In the genomic region with DNA sequence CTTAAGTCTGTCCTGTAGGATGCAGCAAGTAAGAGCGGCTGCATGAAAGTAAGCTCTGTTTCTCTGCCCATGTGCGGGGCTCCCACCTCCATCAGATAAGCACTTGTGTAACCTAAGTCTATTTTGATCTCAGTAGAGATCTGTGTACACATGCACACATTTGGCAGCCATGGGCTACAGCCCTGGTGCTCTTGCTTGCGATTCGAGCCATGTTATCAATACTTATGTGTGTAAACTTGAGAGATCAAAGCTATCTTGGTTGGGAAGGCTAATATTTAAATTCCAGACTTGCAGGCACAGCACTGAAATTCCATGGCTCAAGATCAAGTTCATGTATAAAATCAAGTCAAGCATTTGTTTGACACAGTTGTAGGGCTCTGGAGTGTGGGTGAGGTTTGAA, we compare ENCODE assay signal across 1 cellular context.
TF ChIP-seq lines count a peak whose summit lies in the region.

No MANE protein-coding gene starts in this region.

TF ChIP-seq in HepG2, 621 proteins besides CTCF, POLR2A, EP300 and RAD21 (continued from another document and continues in another):
- TF ChIP-seq, protein P1, sequence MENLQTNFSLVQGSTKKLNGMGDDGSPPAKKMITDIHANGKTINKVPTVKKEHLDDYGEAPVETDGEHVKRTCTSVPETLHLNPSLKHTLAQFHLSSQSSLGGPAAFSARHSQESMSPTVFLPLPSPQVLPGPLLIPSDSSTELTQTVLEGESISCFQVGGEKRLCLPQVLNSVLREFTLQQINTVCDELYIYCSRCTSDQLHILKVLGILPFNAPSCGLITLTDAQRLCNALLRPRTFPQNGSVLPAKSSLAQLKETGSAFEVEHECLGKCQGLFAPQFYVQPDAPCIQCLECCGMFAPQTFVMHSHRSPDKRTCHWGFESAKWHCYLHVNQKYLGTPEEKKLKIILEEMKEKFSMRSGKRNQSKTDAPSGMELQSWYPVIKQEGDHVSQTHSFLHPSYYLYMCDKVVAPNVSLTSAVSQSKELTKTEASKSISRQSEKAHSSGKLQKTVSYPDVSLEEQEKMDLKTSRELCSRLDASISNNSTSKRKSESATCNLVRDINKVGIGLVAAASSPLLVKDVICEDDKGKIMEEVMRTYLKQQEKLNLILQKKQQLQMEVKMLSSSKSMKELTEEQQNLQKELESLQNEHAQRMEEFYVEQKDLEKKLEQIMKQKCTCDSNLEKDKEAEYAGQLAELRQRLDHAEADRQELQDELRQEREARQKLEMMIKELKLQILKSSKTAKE (CRISPR knock-in tag; IDR thresholded peaks at IDR 0.05; ENCODE audit: borderline replicate concordance) = peak; percentile 99
- TF ChIP-seq, protein P2, sequence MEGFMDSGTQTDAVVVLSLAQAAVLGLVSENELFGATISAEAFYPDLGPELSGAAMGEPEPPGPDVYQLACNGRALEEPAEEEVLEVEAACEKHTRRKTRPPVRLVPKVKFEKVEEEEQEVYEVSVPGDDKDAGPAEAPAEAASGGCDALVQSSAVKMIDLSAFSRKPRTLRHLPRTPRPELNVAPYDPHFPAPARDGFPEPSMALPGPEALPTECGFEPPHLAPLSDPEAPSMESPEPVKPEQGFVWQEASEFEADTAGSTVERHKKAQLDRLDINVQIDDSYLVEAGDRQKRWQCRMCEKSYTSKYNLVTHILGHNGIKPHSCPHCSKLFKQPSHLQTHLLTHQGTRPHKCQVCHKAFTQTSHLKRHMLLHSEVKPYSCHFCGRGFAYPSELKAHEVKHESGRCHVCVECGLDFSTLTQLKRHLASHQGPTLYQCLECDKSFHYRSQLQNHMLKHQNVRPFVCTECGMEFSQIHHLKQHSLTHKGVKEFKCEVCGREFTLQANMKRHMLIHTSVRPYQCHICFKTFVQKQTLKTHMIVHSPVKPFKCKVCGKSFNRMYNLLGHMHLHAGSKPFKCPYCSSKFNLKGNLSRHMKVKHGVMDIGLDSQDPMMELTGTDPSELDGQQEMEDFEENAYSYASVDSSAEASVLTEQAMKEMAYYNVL (CRISPR knock-in tag; IDR thresholded peaks at IDR 0.05; ENCODE audit: borderline replicate concordance) = peak; percentile 73
- TF ChIP-seq, protein P3, sequence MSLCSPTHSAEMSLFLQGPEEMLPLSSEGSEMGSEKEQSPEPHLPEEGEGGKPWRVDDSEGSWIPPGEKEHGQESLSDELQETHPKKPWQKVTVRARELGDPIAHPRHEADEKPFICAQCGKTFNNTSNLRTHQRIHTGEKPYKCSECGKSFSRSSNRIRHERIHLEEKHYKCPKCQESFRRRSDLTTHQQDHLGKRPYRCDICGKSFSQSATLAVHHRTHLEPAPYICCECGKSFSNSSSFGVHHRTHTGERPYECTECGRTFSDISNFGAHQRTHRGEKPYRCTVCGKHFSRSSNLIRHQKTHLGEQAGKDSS (CRISPR knock-in tag; IDR thresholded peaks at IDR 0.05; ENCODE audit: borderline replicate concordance, low read depth) = 0 out of 2 replicates have a peak, but pooled peaks have one; percentile 44
- TF ChIP-seq SAP130 (CRISPR knock-in tag; IDR thresholded peaks at IDR 0.05; ENCODE audit: low read depth) (peak; percentile 84), ELF1 (CRISPR knock-in tag; IDR thresholded peaks at IDR 0.05) (peak; percentile 42), RXRB (CRISPR knock-in tag; IDR thresholded peaks at IDR 0.05; ENCODE audit: borderline replicate concordance) (peak; percentile 96), KDM2A (CRISPR knock-in tag; IDR thresholded peaks at IDR 0.05; ENCODE audit: borderline replicate concordance, low read depth) (peak; percentile 65), ZNF296 (CRISPR knock-in tag; conservative IDR thresholded peaks at IDR 0.05) (no peak), TCF7 (IDR thresholded peaks at IDR 0.05; ENCODE audit: low read depth) (peak; percentile 99), ATF7 (IDR thresholded peaks at IDR 0.05) (no peak), ATF7 (CRISPR knock-in tag; IDR thresholded peaks at IDR 0.05) (peak; percentile 44; the same call in 1 of the 2 replicates), ARNTL (CRISPR knock-in tag; IDR thresholded peaks at IDR 0.05) (peak; percentile 91), PTBP1 (IDR thresholded peaks at IDR 0.05; ENCODE audit: low read depth, low read length, poor library complexity, severe bottlenecking) (no peak), ATF1 (CRISPR knock-in tag; IDR thresholded peaks at IDR 0.05) (peak; percentile 55), ZNF205 (CRISPR knock-in tag; IDR thresholded peaks at IDR 0.05) (peak; percentile 79; the same call in 1 of the 2 replicates), SKI (IDR thresholded peaks at IDR 0.05; ENCODE audit: partially characterized antibody) (peak; percentile 100), ZNF124 (CRISPR knock-in tag; IDR thresholded peaks at IDR 0.05) (0 out of 2 replicates have a peak, but pooled peaks have one; percentile 20), ASH2L (IDR thresholded peaks at IDR 0.05; ENCODE audit: insufficient read length, low read depth, low read length) (no peak), MIER2 (CRISPR knock-in tag; IDR thresholded peaks at IDR 0.05) (0 out of 2 replicates have a peak, but pooled peaks have one; percentile 53), NAIF1 (CRISPR knock-in tag; IDR thresholded peaks at IDR 0.05; ENCODE audit: borderline replicate concordance) (0 out of 2 replicates have a peak, but pooled peaks have one; percentile 31), SIX4 (CRISPR knock-in tag; IDR thresholded peaks at IDR 0.05) (peak; percentile 91), ZSCAN31 (CRISPR knock-in tag; IDR thresholded peaks at IDR 0.05; ENCODE audit: low read depth) (0 out of 2 replicates have a peak, but pooled peaks have one; percentile 24), SMYD3 (CRISPR knock-in tag; IDR thresholded peaks at IDR 0.05) (peak; percentile 54; the same call in 1 of the 2 replicates), NONO (IDR thresholded peaks at IDR 0.05) (no peak), NONO (CRISPR knock-in tag; conservative IDR thresholded peaks at IDR 0.05) (peak; percentile 85), FOXJ3 (CRISPR knock-in tag; IDR thresholded peaks at IDR 0.05; ENCODE audit: borderline replicate concordance) (peak; percentile 98), HNRNPUL1 (IDR thresholded peaks at IDR 0.05; ENCODE audit: low read depth, low read length) (no peak), TBL1XR1 (IDR thresholded peaks at IDR 0.05; ENCODE audit: borderline replicate concordance, low read length, partially characterized antibody) (peak; percentile 100)
- TF ChIP-seq, protein P4, sequence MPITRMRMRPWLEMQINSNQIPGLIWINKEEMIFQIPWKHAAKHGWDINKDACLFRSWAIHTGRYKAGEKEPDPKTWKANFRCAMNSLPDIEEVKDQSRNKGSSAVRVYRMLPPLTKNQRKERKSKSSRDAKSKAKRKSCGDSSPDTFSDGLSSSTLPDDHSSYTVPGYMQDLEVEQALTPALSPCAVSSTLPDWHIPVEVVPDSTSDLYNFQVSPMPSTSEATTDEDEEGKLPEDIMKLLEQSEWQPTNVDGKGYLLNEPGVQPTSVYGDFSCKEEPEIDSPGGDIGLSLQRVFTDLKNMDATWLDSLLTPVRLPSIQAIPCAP (CRISPR knock-in tag; IDR thresholded peaks at IDR 0.05; ENCODE audit: low read depth) = no peak
- TF ChIP-seq, protein P5, sequence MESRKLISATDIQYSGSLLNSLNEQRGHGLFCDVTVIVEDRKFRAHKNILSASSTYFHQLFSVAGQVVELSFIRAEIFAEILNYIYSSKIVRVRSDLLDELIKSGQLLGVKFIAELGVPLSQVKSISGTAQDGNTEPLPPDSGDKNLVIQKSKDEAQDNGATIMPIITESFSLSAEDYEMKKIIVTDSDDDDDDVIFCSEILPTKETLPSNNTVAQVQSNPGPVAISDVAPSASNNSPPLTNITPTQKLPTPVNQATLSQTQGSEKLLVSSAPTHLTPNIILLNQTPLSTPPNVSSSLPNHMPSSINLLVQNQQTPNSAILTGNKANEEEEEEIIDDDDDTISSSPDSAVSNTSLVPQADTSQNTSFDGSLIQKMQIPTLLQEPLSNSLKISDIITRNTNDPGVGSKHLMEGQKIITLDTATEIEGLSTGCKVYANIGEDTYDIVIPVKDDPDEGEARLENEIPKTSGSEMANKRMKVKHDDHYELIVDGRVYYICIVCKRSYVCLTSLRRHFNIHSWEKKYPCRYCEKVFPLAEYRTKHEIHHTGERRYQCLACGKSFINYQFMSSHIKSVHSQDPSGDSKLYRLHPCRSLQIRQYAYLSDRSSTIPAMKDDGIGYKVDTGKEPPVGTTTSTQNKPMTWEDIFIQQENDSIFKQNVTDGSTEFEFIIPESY (CRISPR knock-in tag; IDR thresholded peaks at IDR 0.05) = peak; percentile 72; the same call in 1 of the 2 replicates
- TF ChIP-seq, protein P6, sequence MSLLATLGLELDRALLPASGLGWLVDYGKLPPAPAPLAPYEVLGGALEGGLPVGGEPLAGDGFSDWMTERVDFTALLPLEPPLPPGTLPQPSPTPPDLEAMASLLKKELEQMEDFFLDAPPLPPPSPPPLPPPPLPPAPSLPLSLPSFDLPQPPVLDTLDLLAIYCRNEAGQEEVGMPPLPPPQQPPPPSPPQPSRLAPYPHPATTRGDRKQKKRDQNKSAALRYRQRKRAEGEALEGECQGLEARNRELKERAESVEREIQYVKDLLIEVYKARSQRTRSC (CRISPR knock-in tag; IDR thresholded peaks at IDR 0.05; ENCODE audit: low read depth) = no peak
- TF ChIP-seq, protein P7, sequence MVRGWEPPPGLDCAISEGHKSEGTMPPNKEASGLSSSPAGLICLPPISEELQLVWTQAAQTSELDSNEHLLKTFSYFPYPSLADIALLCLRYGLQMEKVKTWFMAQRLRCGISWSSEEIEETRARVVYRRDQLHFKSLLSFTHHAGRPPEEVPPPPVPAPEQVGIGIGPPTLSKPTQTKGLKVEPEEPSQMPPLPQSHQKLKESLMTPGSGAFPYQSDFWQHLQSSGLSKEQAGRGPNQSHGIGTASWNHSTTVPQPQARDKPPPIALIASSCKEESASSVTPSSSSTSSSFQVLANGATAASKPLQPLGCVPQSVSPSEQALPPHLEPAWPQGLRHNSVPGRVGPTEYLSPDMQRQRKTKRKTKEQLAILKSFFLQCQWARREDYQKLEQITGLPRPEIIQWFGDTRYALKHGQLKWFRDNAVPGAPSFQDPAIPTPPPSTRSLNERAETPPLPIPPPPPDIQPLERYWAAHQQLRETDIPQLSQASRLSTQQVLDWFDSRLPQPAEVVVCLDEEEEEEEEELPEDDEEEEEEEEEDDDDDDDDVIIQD (CRISPR knock-in tag; IDR thresholded peaks at IDR 0.05; ENCODE audit: low read depth) = 0 out of 2 replicates have a peak, but pooled peaks have one; percentile 18
- TF ChIP-seq, protein P8, sequence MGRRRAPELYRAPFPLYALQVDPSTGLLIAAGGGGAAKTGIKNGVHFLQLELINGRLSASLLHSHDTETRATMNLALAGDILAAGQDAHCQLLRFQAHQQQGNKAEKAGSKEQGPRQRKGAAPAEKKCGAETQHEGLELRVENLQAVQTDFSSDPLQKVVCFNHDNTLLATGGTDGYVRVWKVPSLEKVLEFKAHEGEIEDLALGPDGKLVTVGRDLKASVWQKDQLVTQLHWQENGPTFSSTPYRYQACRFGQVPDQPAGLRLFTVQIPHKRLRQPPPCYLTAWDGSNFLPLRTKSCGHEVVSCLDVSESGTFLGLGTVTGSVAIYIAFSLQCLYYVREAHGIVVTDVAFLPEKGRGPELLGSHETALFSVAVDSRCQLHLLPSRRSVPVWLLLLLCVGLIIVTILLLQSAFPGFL (CRISPR knock-in tag; IDR thresholded peaks at IDR 0.05) = no peak
- TF ChIP-seq, protein P9, sequence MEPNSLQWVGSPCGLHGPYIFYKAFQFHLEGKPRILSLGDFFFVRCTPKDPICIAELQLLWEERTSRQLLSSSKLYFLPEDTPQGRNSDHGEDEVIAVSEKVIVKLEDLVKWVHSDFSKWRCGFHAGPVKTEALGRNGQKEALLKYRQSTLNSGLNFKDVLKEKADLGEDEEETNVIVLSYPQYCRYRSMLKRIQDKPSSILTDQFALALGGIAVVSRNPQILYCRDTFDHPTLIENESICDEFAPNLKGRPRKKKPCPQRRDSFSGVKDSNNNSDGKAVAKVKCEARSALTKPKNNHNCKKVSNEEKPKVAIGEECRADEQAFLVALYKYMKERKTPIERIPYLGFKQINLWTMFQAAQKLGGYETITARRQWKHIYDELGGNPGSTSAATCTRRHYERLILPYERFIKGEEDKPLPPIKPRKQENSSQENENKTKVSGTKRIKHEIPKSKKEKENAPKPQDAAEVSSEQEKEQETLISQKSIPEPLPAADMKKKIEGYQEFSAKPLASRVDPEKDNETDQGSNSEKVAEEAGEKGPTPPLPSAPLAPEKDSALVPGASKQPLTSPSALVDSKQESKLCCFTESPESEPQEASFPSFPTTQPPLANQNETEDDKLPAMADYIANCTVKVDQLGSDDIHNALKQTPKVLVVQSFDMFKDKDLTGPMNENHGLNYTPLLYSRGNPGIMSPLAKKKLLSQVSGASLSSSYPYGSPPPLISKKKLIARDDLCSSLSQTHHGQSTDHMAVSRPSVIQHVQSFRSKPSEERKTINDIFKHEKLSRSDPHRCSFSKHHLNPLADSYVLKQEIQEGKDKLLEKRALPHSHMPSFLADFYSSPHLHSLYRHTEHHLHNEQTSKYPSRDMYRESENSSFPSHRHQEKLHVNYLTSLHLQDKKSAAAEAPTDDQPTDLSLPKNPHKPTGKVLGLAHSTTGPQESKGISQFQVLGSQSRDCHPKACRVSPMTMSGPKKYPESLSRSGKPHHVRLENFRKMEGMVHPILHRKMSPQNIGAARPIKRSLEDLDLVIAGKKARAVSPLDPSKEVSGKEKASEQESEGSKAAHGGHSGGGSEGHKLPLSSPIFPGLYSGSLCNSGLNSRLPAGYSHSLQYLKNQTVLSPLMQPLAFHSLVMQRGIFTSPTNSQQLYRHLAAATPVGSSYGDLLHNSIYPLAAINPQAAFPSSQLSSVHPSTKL (CRISPR knock-in tag; IDR thresholded peaks at IDR 0.05) = peak; percentile 100
- TF ChIP-seq, protein P10, sequence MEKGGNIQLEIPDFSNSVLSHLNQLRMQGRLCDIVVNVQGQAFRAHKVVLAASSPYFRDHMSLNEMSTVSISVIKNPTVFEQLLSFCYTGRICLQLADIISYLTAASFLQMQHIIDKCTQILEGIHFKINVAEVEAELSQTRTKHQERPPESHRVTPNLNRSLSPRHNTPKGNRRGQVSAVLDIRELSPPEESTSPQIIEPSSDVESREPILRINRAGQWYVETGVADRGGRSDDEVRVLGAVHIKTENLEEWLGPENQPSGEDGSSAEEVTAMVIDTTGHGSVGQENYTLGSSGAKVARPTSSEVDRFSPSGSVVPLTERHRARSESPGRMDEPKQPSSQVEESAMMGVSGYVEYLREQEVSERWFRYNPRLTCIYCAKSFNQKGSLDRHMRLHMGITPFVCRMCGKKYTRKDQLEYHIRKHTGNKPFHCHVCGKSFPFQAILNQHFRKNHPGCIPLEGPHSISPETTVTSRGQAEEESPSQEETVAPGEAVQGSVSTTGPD (CRISPR knock-in tag; IDR thresholded peaks at IDR 0.05) = peak; percentile 89
